11 cellular contexts compared by ENCODE assay signal in genomic region chr16:56616608-56617211, GRCh38. TPM values are rescaled to one million over a fixed set of nuclear protein-coding genes. Genes with fewer than 3 reads are reported as not detected.
DNase-seq lines count a peak whose midpoint lies in the region; ATAC-seq and TF ChIP-seq lines count a peak whose summit lies in the region.
"Had no signal": no experiment of that assay in that cellular context is flagged by ENCODE, and none has a peak within 500 bp of the region (broad histone marks: within the 10 kb centered on the region; RNA-seq: fewer than 3 reads in every experiment).

No MANE protein-coding gene starts in this region.

- H3K9ac ChIP-seq in mesenchymal stem cell (ENCODE audit: low read length) = peak overlapping the region; percentile 68

- ATAC-seq in HG02852 (IDR thresholded peaks at IDR 0.05; ENCODE audit: unreplicated experiment) = no peak

- peak overlapping the region; percentile 48 for H2BK5ac ChIP-seq in mesenchymal stem cell (ENCODE audit: low read depth, low read length, poor library complexity, severe bottlenecking)

- H3K9me3 Mint-ChIP-seq in T-helper 1 cell treated with Interleukin-12 subunit alpha and Interleukin-12 subunit beta and Interleukin-4 antibody, amounts not matched to agents 30 μg/mL and 1 μg/mL, for 36 hours = no peaks in the 10 kb centered on the region

- peaks cover 30% of the 10 kb centered on the region for H3K4me1 Mint-ChIP-seq in T-helper 1 cell treated with Interleukin-12 subunit alpha and Interleukin-12 subunit beta and Interleukin-4 antibody, amounts not matched to agents 30 μg/mL and 1 μg/mL, for 36 hours (ENCODE audit: low read depth)

- H3K27ac Mint-ChIP-seq in T-helper 1 cell treated with Interleukin-12 subunit alpha and Interleukin-12 subunit beta and Interleukin-4 antibody, amounts not matched to agents 30 μg/mL and 1 μg/mL, for 36 hours = no peak overlapping the region

- H3K27ac ChIP-seq in effector memory CD4-positive, alpha-beta T cell (ENCODE audit: insufficient read depth, low read length, poor library complexity, severe bottlenecking) = no peak overlapping the region
- H3K27ac ChIP-seq in mesenchymal stem cell (ENCODE audit: low read length, poor library complexity, severe bottlenecking) = peak overlapping the region; percentile 31
- H3K27ac ChIP-seq in testis = no peak overlapping the region

- peak overlapping the region; percentile 63 for H2BK15ac ChIP-seq in mesenchymal stem cell (ENCODE audit: low read depth, poor library complexity, severe bottlenecking)

- H2AK5ac ChIP-seq in mesenchymal stem cell (ENCODE audit: low read length, severe bottlenecking) = peak overlapping the region; percentile 1

- peak overlapping the region; percentile 80 for H2AFZ ChIP-seq in mesenchymal stem cell (ENCODE audit: low read depth, low read length)

- 20% methylated on average over 23 of the region's 23 CpGs for WGBS in mesenchymal stem cell
- WGBS in testis, 2 donors = 46 to 50% methylated on average over 21 to 22 of the region's 23 CpGs

- H3K27me3 Mint-ChIP-seq in T-helper 1 cell treated with Interleukin-12 subunit alpha and Interleukin-12 subunit beta and Interleukin-4 antibody, amounts not matched to agents 30 μg/mL and 1 μg/mL, for 36 hours (ENCODE audit: low read depth) = peaks cover 7% of the 10 kb centered on the region

- no peak for TF ChIP-seq CTCF in testis (IDR thresholded peaks at IDR 0.05)

- TF ChIP-seq POLR2A in testis (IDR thresholded peaks at IDR 0.05) = no peak

- no peaks in the 10 kb centered on the region for H3K36me3 Mint-ChIP-seq in T-helper 1 cell treated with Interleukin-12 subunit alpha and Interleukin-12 subunit beta and Interleukin-4 antibody, amounts not matched to agents 30 μg/mL and 1 μg/mL, for 36 hours (ENCODE audit: low read depth)

- peak overlapping the region; percentile 64 for H3K4me2 ChIP-seq in mesenchymal stem cell (ENCODE audit: low read length, poor library complexity, severe bottlenecking)

- no peaks in the 10 kb centered on the region for H3K9me3 ChIP-seq in effector memory CD4-positive, alpha-beta T cell (ENCODE audit: control insufficient read depth, low read length)
- H3K9me3 ChIP-seq in mesenchymal stem cell (ENCODE audit: control insufficient read depth, low read length) = no peaks in the 10 kb centered on the region
- H3K9me3 ChIP-seq in testis = no peaks in the 10 kb centered on the region

- no peaks in the 10 kb centered on the region for H3K27me3 ChIP-seq in effector memory CD4-positive, alpha-beta T cell (replicated peaks; ENCODE audit: control insufficient read depth, insufficient read depth, low read length, poor library complexity, severe bottlenecking)
- H3K27me3 ChIP-seq in mesenchymal stem cell (ENCODE audit: control insufficient read depth in 1 of 2, insufficient read depth in 1 of 2, low read length in 2 of 2) (no peaks in the 10 kb centered on the region), testis (no peaks in the 10 kb centered on the region)

- H3K14ac ChIP-seq in mesenchymal stem cell (ENCODE audit: low read length in 2 of 2) = peak overlapping the region in 1 of 2 experiments; percentile 76

- peak overlapping the region; percentile 76 for H4K91ac ChIP-seq in mesenchymal stem cell (ENCODE audit: low read length)

- peak overlapping the region in 1 of 2 experiments; percentile 37 for H2BK12ac ChIP-seq in mesenchymal stem cell (ENCODE audit: low read length in 2 of 2)

- H2BK120ac ChIP-seq in mesenchymal stem cell (ENCODE audit: low read depth, low read length) = peak overlapping the region; percentile 34

- H4K8ac ChIP-seq in mesenchymal stem cell (ENCODE audit: low read length) = peak overlapping the region; percentile 93

- H3K36me3 ChIP-seq in effector memory CD4-positive, alpha-beta T cell (ENCODE audit: control insufficient read depth, insufficient read depth, low read length) = no peaks in the 10 kb centered on the region
- H3K36me3 ChIP-seq in mesenchymal stem cell (ENCODE audit: control insufficient read depth in 1 of 2, insufficient read depth in 2 of 2, low read depth in 1 of 2, low read length in 2 of 2) = no peaks in the 10 kb centered on the region
- H3K36me3 ChIP-seq in testis (ENCODE audit: low read depth, missing control alignments) = no peaks in the 10 kb centered on the region

- peak overlapping the region; percentile 75 for H3K4me3 Mint-ChIP-seq in T-helper 1 cell treated with Interleukin-12 subunit alpha and Interleukin-12 subunit beta and Interleukin-4 antibody, amounts not matched to agents 30 μg/mL and 1 μg/mL, for 36 hours

- H3K4ac ChIP-seq in mesenchymal stem cell (ENCODE audit: low read depth in 1 of 2, low read length in 2 of 2) = peak overlapping the region in 1 of 2 experiments; percentile 15

- intact Hi-C loops in testis (cut with DNase I; ENCODE audit: low total_unique reads) = no loop called here

- H3K79me1 ChIP-seq in mesenchymal stem cell (replicated peaks; ENCODE audit: low read length, poor library complexity, severe bottlenecking) = peaks cover 4% of the 10 kb centered on the region

- no peak for DNase-seq in T-helper 1 cell
- no peak for DNase-seq in effector memory CD4-positive, alpha-beta T cell
- DNase-seq in mesenchymal stem cell = no peak
- no peak for DNase-seq in testis
- DNase-seq in activated gamma-delta T cell (lab: John Stamatoyannopoulos, UW) = no peak
- no peak for DNase-seq in activated CD8-positive, alpha-beta memory T cell treated with anti-CD3 and anti-CD28 coated beads, Interleukin-2, amount 50 U/mL, for 48 hours
- DNase-seq: 8988T had no signal

- H3K23ac ChIP-seq in mesenchymal stem cell (ENCODE audit: low read length in 2 of 2) = peak overlapping the region in 1 of 2 experiments; percentile 67

- peak overlapping the region; percentile 50 to 91 for H3K18ac ChIP-seq in mesenchymal stem cell (ENCODE audit: low read depth in 1 of 2, low read length in 2 of 2)

- peaks cover 8% of the 10 kb centered on the region for H3K4me1 ChIP-seq in effector memory CD4-positive, alpha-beta T cell (ENCODE audit: control insufficient read depth, insufficient read depth, low read length, poor library complexity, severe bottlenecking)
- peaks cover 24% of the 10 kb centered on the region for H3K4me1 ChIP-seq in mesenchymal stem cell (ENCODE audit: control insufficient read depth, insufficient read depth, low read depth, low read length)
- peaks cover 6% of the 10 kb centered on the region for H3K4me1 ChIP-seq in testis

- peak overlapping the region; percentile 36 for H3K4me3 ChIP-seq in effector memory CD4-positive, alpha-beta T cell (ENCODE audit: insufficient read depth, low read depth, low read length, poor library complexity, severe bottlenecking)
- H3K4me3 ChIP-seq in mesenchymal stem cell (ENCODE audit: insufficient read depth in 1 of 2, low read depth in 1 of 2, low read length in 2 of 2) = peak overlapping the region; percentile 46 to 70
- peak overlapping the region; percentile 7 to 51 for H3K4me3 ChIP-seq in testis

RNA-seq across cellular contexts. Expression of gene MT2A, which starts 8.3 kb away (rescaled TPM):
- 1,482 TPM for polyA plus RNA-seq in mesenchymal stem cell (2013, experiment 1 of 2)
- 1,482 TPM for polyA plus RNA-seq in mesenchymal stem cell (2013, experiment 2 of 2)
- total RNA-seq in testis = 10 to 100 TPM; 20.1 to 30.7 TPM
- polyA plus RNA-seq in testis (ENCODE audit: insufficient read depth, low read depth, low replicate concordance) = 77.1 TPM

RNA-seq across cellular contexts. Expression of gene MT1E, which starts 8.9 kb away (rescaled TPM):
- 93.8 TPM for polyA plus RNA-seq in mesenchymal stem cell (2013, experiment 1 of 2)
- polyA plus RNA-seq in mesenchymal stem cell (2013, experiment 2 of 2) = 92.9 TPM
- 10 to 100 TPM; 10.5 to 55.4 TPM for total RNA-seq in testis
- 22.4 TPM for polyA plus RNA-seq in testis (ENCODE audit: insufficient read depth, low read depth, low replicate concordance)

RNA-seq across cellular contexts. Expression of gene MT1M, which starts 15.7 kb away (rescaled TPM):
- 0.08 TPM for polyA plus RNA-seq in mesenchymal stem cell (2013, experiment 1 of 2)
- not detected for polyA plus RNA-seq in mesenchymal stem cell (2013, experiment 2 of 2)
- total RNA-seq in testis = 1 to 10 TPM; 2.2 to 3.7 TPM
- 2.6 TPM for polyA plus RNA-seq in testis (ENCODE audit: insufficient read depth, low read depth, low replicate concordance)
- total RNA-seq: HT1080 had no signal

RNA-seq across cellular contexts. Expression of gene MT1A, which starts 21.8 kb away (rescaled TPM):
- 0.68 TPM for polyA plus RNA-seq in mesenchymal stem cell (2013, experiment 1 of 2)
- 0.60 TPM for polyA plus RNA-seq in mesenchymal stem cell (2013, experiment 2 of 2)
- 10 to 100 TPM in 1 of 2 donors, not detected in 1; 10.6 TPM for total RNA-seq in testis
- polyA plus RNA-seq in testis (ENCODE audit: insufficient read depth, low read depth, low replicate concordance) = not detected
- total RNA-seq: HT1080 had no signal

RNA-seq across cellular contexts. Expression of gene MT3, which starts 27.4 kb away (rescaled TPM):
- polyA plus RNA-seq in mesenchymal stem cell (2013, experiment 1 of 2) = not detected
- polyA plus RNA-seq in mesenchymal stem cell (2013, experiment 2 of 2) = 0.18 TPM
- 1 to 10 TPM in 1 of 2 donors, not detected in 1; 4.6 TPM for total RNA-seq in testis
- polyA plus RNA-seq in testis (ENCODE audit: insufficient read depth, low read depth, low replicate concordance) = 12.0 TPM
- total RNA-seq: HT1080, renal cortical epithelial cell had no signal
